22 cellular contexts compared by ENCODE assay signal in genomic region chr1:3562712-3563111, GRCh38. TPM values are rescaled to one million over a fixed set of nuclear protein-coding genes. Genes with fewer than 3 reads are reported as not detected.
DNase-seq lines count a peak whose midpoint lies in the region; ATAC-seq, FAIRE-seq and TF ChIP-seq lines count a peak whose summit lies in the region.
"Had no signal": no experiment of that assay in that cellular context is flagged by ENCODE, and none has a peak within 500 bp of the region (broad histone marks: within the 10 kb centered on the region; RNA-seq: fewer than 3 reads in every experiment).

No MANE protein-coding gene starts in this region.

- H3K27me3 ChIP-seq in HepG2 (ENCODE audit: control insufficient read depth in 1 of 2, insufficient read depth in 2 of 2, low read length in 2 of 2) = peaks cover 1 to 38% of the 10 kb centered on the region in 2 experiments; a peak in 4 of 5 replicates
- H3K27me3 ChIP-seq in right lobe of liver = no peaks in the 10 kb centered on the region
- H3K27me3 ChIP-seq in mesenchymal stem cell (ENCODE audit: control insufficient read depth in 1 of 2, insufficient read depth in 1 of 2, low read length in 2 of 2) = peaks cover 71% of the 10 kb centered on the region in 2 experiments
- H3K27me3 ChIP-seq: BE2C, BLaER1 had no signal

- no peak overlapping the region for H2BK120ac ChIP-seq in mesenchymal stem cell (ENCODE audit: low read depth, low read length)

- peaks cover 14% of the 10 kb centered on the region for H3K27me3 Mint-ChIP-seq in endothelial cell (ENCODE audit: unreplicated experiment)
- H3K27me3 Mint-ChIP-seq: CD4-positive, alpha-beta T cell had no signal

- peak overlapping the region; percentile 25 for H3K4me3 Mint-ChIP-seq in endothelial cell (ENCODE audit: unreplicated experiment)
- H3K4me3 Mint-ChIP-seq: CD14-positive monocyte; CD4-positive, alpha-beta T cell; CD8-positive, alpha-beta T cell had no signal

- no peak overlapping the region for H3K27ac ChIP-seq in HepG2 (ENCODE audit: extremely low read length, insufficient read depth, low read length)
- H3K27ac ChIP-seq in right lobe of liver = no peak overlapping the region
- no peak overlapping the region for H3K27ac ChIP-seq in mesenchymal stem cell (ENCODE audit: low read length, poor library complexity, severe bottlenecking)
- H3K27ac ChIP-seq: 22Rv1, A549, BLaER1 had no signal

- peaks cover 8% of the 10 kb centered on the region; the same call in 1 of the 2 replicates for H4K20me1 ChIP-seq in HepG2 (ENCODE audit: insufficient read depth, low read length)

- CTCF ChIA-PET in HepG2 (lab: Yijun Ruan, JAX; ENCODE audit: low intra/inter-chr PET ratio, low total read pairs) = no interaction called here

- in situ Hi-C loops in HepG2 (cut with HindIII; ENCODE audit: extremely low pct_ligation_motif_present, low pct_unique_long_range_greater_than_20kb) = no loop called here

- H3K18ac ChIP-seq in mesenchymal stem cell (ENCODE audit: low read depth in 1 of 2, low read length in 2 of 2) = no peak overlapping the region

- H3K36me3 ChIP-seq in HepG2 (replicated peaks in 1 of 2; ENCODE audit: control insufficient read depth in 1 of 2, insufficient read depth in 2 of 2, low read length in 2 of 2) (no peaks in the 10 kb centered on the region), right lobe of liver (no peaks in the 10 kb centered on the region), mesenchymal stem cell (ENCODE audit: control insufficient read depth in 1 of 2, insufficient read depth in 2 of 2, low read depth in 1 of 2, low read length in 2 of 2) (peaks cover 0 to 4% of the 10 kb centered on the region in 2 experiments)
- H3K36me3 ChIP-seq: BE2C had no signal

- H3K9me3 Mint-ChIP-seq in endothelial cell (ENCODE audit: unreplicated experiment) = peaks cover 6% of the 10 kb centered on the region
- H3K9me3 Mint-ChIP-seq: CD4-positive, alpha-beta T cell; CD8-positive, alpha-beta T cell had no signal

- FAIRE-seq in HepG2 (lab: Jason Lieb, UNC) = no peak
- FAIRE-seq: A549, D721Med, GM12878, GM12892, GM19239 had no signal

- H4K91ac ChIP-seq in mesenchymal stem cell (ENCODE audit: low read length) = no peak overlapping the region

- peaks cover 11% of the 10 kb centered on the region for H3K4me1 Mint-ChIP-seq in endothelial cell (ENCODE audit: unreplicated experiment)
- H3K4me1 Mint-ChIP-seq: CD14-positive monocyte had no signal

- H3K9me3 ChIP-seq in HepG2 (ENCODE audit: low read length) = no peaks in the 10 kb centered on the region
- H3K9me3 ChIP-seq in right lobe of liver = no peaks in the 10 kb centered on the region
- H3K9me3 ChIP-seq in mesenchymal stem cell (ENCODE audit: control insufficient read depth, low read length) = peaks cover 5% of the 10 kb centered on the region
- H3K9me3 ChIP-seq: A549, BE2C, Caco-2 had no signal

- no peak for TF ChIP-seq EP300 in HepG2 (IDR thresholded peaks at IDR 0.05; ENCODE audit: low read depth in 2 of 2, low read length in 2 of 2)
- no peak for TF ChIP-seq EP300 in HepG2 (CRISPR knock-in tag; IDR thresholded peaks at IDR 0.05; ENCODE audit: borderline replicate concordance)

- no peak overlapping the region for H2AK5ac ChIP-seq in mesenchymal stem cell (ENCODE audit: low read length, severe bottlenecking)

- H3K36me3 Mint-ChIP-seq in endothelial cell (ENCODE audit: low read depth, unreplicated experiment) = peaks cover 25% of the 10 kb centered on the region
- H3K36me3 Mint-ChIP-seq: CD14-positive monocyte; CD8-positive, alpha-beta T cell had no signal

- TF ChIP-seq RAD21 in HepG2 (CRISPR knock-in tag; IDR thresholded peaks at IDR 0.05) = no peak

- no peak for TF ChIP-seq CTCF in HepG2 (CRISPR knock-in tag; IDR thresholded peaks at IDR 0.05)
- TF ChIP-seq CTCF in right lobe of liver (IDR thresholded peaks at IDR 0.05) = no peak
- TF ChIP-seq CTCF in endothelial cell (IDR thresholded peaks at IDR 0.05; ENCODE audit: unreplicated experiment) = no peak

- DNase-seq in HepG2 (ENCODE audit: low spot score) (no peak), right lobe of liver (no peak), endothelial cell (ENCODE audit: low spot score) (no peak), mesenchymal stem cell (no peak), AG08396 (ENCODE audit: low spot score) (no peak)
- DNase-seq: BE2C; C1 segment of cervical spinal cord; Caco-2; Calu3; CD4-positive, alpha-beta T cell; CD8-positive, alpha-beta T cell; DND-41; EL; GDM1 had no signal

- no peak overlapping the region for H3K23ac ChIP-seq in mesenchymal stem cell (ENCODE audit: low read length in 2 of 2)

- H3K4me2 ChIP-seq in HepG2 (ENCODE audit: low read depth, low read length) (no peak overlapping the region), mesenchymal stem cell (ENCODE audit: low read length, poor library complexity, severe bottlenecking) (no peak overlapping the region)
- H3K4me2 ChIP-seq: A549, BLaER1 had no signal

- no peak overlapping the region for H3K4ac ChIP-seq in mesenchymal stem cell (ENCODE audit: low read depth in 1 of 2, low read length in 2 of 2)

- H3K79me2 ChIP-seq in HepG2 (ENCODE audit: insufficient read depth, low read length) = no peaks in the 10 kb centered on the region

- no peak for TF ChIP-seq POLR2A in HepG2 (IDR thresholded peaks at IDR 0.05; ENCODE audit: insufficient read depth in 1 of 2, low read depth in 2 of 2, low read length in 2 of 2)
- no peak for TF ChIP-seq POLR2A in right lobe of liver (IDR thresholded peaks at IDR 0.05)

- intact Hi-C loops in HepG2 (cut with micrococcal nuclease; ENCODE audit: unreplicated experiment) = no loop called here
- intact Hi-C loops in right lobe of liver (cut with DNase I) = no loop called here

- no peak overlapping the region for H2BK15ac ChIP-seq in mesenchymal stem cell (ENCODE audit: low read depth, poor library complexity, severe bottlenecking)

- H2BK12ac ChIP-seq in mesenchymal stem cell (ENCODE audit: low read length in 2 of 2) = no peak overlapping the region

- peaks cover 6% of the 10 kb centered on the region; the same call in 1 of the 2 replicates for H3K4me1 ChIP-seq in HepG2 (ENCODE audit: insufficient read depth, low read length)
- H3K4me1 ChIP-seq in right lobe of liver = no peaks in the 10 kb centered on the region
- H3K4me1 ChIP-seq in mesenchymal stem cell (ENCODE audit: control insufficient read depth, insufficient read depth, low read depth, low read length) = no peaks in the 10 kb centered on the region
- H3K4me1 ChIP-seq: A549, BE2C, BLaER1, Caco-2 had no signal

- H3K79me1 ChIP-seq in mesenchymal stem cell (replicated peaks; ENCODE audit: low read length, poor library complexity, severe bottlenecking) = no peaks in the 10 kb centered on the region

- no peak overlapping the region for H3K27ac Mint-ChIP-seq in endothelial cell (ENCODE audit: unreplicated experiment)
- H3K27ac Mint-ChIP-seq: CD14-positive monocyte; CD4-positive, alpha-beta T cell; CD8-positive, alpha-beta T cell had no signal

- H2AFZ ChIP-seq in HepG2 (ENCODE audit: low read length) (no peak overlapping the region), mesenchymal stem cell (ENCODE audit: low read depth, low read length) (no peak overlapping the region)

- H3K14ac ChIP-seq in mesenchymal stem cell (ENCODE audit: low read length in 2 of 2) = no peak overlapping the region

- 30% methylated on average over 4 of the region's 8 CpGs for WGBS in HepG2 (ENCODE audit: low lambda C conversion rate)
- WGBS in right lobe of liver (ENCODE audit: insufficient coverage, low coverage, low lambda C conversion rate, missing lambda C conversion rate) = 50% methylated on average over 1 of the region's 8 CpGs
- 82% methylated on average over 8 of the region's 8 CpGs for WGBS in mesenchymal stem cell

- POLR2A ChIA-PET in HepG2 (lab: Yijun Ruan, JAX) = no interaction called here

- H3K9ac ChIP-seq in HepG2 (ENCODE audit: insufficient read depth, low read depth, low read length) (no peak overlapping the region), mesenchymal stem cell (ENCODE audit: low read length) (no peak overlapping the region)
- H3K9ac ChIP-seq: BLaER1 had no signal

- H4K8ac ChIP-seq in mesenchymal stem cell (ENCODE audit: low read length) = no peak overlapping the region

- BruUV-seq in HepG2 (replicated peaks; lab: Mats Ljungman, UMichigan) = no TSS peak

- H3K4me3 ChIP-seq in HepG2 (replicated peaks in 1 of 3; ENCODE audit: insufficient read depth in 1 of 3, low read depth in 2 of 3, low read length in 3 of 3) (no peak overlapping the region), right lobe of liver (no peak overlapping the region), mesenchymal stem cell (ENCODE audit: insufficient read depth in 1 of 2, low read depth in 1 of 2, low read length in 2 of 2) (no peak overlapping the region)
- H3K4me3 ChIP-seq: A549, BLaER1, GM12878 had no signal

- H2BK5ac ChIP-seq in mesenchymal stem cell (ENCODE audit: low read depth, low read length, poor library complexity, severe bottlenecking) = no peak overlapping the region

- ATAC-seq in HepG2 = no peak
- ATAC-seq in right lobe of liver = no peak
- ATAC-seq: A549; CD8-positive, alpha-beta T cell; GM12878 had no signal

RNA-seq across cellular contexts. Expression of gene MEGF6, which starts 48.6 kb away (rescaled TPM):
- total RNA-seq in HepG2 (2016; rRNA removed; fragmentation: Illumina TruSeq; extraction: Trizol) (0.76 and 1.9 TPM in 2 replicates), right lobe of liver (1 to 10 TPM; 2.2 to 9.6 (median 4.4) TPM), endothelial cell (ENCODE audit: unreplicated experiment) (198 TPM)
- 0.18 and 0.61 TPM in 2 replicates for total RNA-seq in HepG2 (2016; cell fraction: cytosol; rRNA removed; fragmentation: Illumina TruSeq; extraction: Trizol; ENCODE audit: low read depth)
- 0.70 and 2.7 TPM in 2 replicates for total RNA-seq in HepG2 (2016; cell fraction: insoluble cytoplasmic fraction; rRNA removed; fragmentation: Illumina TruSeq; extraction: Trizol)
- 0.52 and 0.96 TPM in 2 replicates for total RNA-seq in HepG2 (2016; cell fraction: membrane; rRNA removed; fragmentation: Illumina TruSeq; extraction: Trizol)
- 2.7 and 3.4 TPM in 2 replicates for total RNA-seq in HepG2 (2016; cell fraction: nucleus; rRNA removed; fragmentation: Illumina TruSeq; extraction: Trizol)
- polyA plus RNA-seq in HepG2 (2011; rRNA removed) = 1.9 and 3.5 TPM in 2 replicates
- polyA plus RNA-seq in HepG2 (2011; cell fraction: cytosol; rRNA removed) = 0.90 and 1.8 TPM in 2 replicates
- 68.1 and 94.7 TPM in 2 replicates for polyA plus RNA-seq in HepG2 (2011; cell fraction: nucleus; rRNA removed)
- 3.6 and 4.8 TPM in 2 replicates for polyA plus RNA-seq in HepG2 (2012)
- 0.09 and 0.19 TPM in 2 replicates for polyA plus RNA-seq in HepG2 (2016; cell fraction: cytosol; fragmentation: Illumina TruSeq; extraction: Trizol; ENCODE audit: low read depth)
- 0.80 and 1.3 TPM in 2 replicates for polyA plus RNA-seq in HepG2 (2016; cell fraction: insoluble cytoplasmic fraction; fragmentation: Illumina TruSeq; extraction: Trizol; ENCODE audit: low read depth)
- 0.19 and 0.34 TPM in 2 replicates for polyA plus RNA-seq in HepG2 (2016; cell fraction: membrane; fragmentation: Illumina TruSeq; extraction: Trizol; ENCODE audit: low read depth)
- 8.1 and 10.4 TPM in 2 replicates for polyA plus RNA-seq in HepG2 (2016; cell fraction: nucleus; fragmentation: Illumina TruSeq; extraction: Trizol; ENCODE audit: insufficient read depth, low read depth)
- polyA minus RNA-seq in HepG2 (2011; rRNA and poly(A)+ RNA removed; ENCODE audit: low replicate concordance) = 3.5 and 4.6 TPM in 2 replicates
- 1.7 and 2.4 TPM in 2 replicates for polyA minus RNA-seq in HepG2 (2011; cell fraction: cytosol; rRNA and poly(A)+ RNA removed)
- polyA minus RNA-seq in HepG2 (2011; cell fraction: nucleus; rRNA and poly(A)+ RNA removed) = 5.6 and 10.6 TPM in 2 replicates
- 0.08 TPM for polyA plus RNA-seq in mesenchymal stem cell (2013, experiment 1 of 2)
- polyA plus RNA-seq in mesenchymal stem cell (2013, experiment 2 of 2) = 0.08 TPM

Comparison
In these comparisons a context has a peak if more than half of its experiments do, and no peak if none do; other contexts are left out.
1. RNA of gene MEGF6, which starts 48.6 kb away (total RNA-seq): 198 TPM in endothelial cell (single experiment); 2.2 to 9.6 TPM in right lobe of liver and 0.18 to 3.4 TPM in HepG2; every median in the first group is over 10 times any median in the second.